Comparison of ENCODE assay signal across 9 cellular contexts in genomic region chr20:16434087-16434664, GRCh38.
DNase-seq lines count a peak whose midpoint lies in the region; ATAC-seq, FAIRE-seq and TF ChIP-seq lines count a peak whose summit lies in the region.
"Had no signal": no experiment of that assay in that cellular context is flagged by ENCODE, and none has a peak within 500 bp of the region (broad histone marks: within the 10 kb centered on the region; RNA-seq: fewer than 3 reads in every experiment).

No MANE protein-coding gene starts in this region.

- DNase-seq in NCI-H82 (lab: John Stamatoyannopoulos, UW) (peak; percentile 72), NCI-H82 treated with DMSO at 0.1 percent for 48 hours (lab: John Stamatoyannopoulos, UW; ENCODE audit: unreplicated experiment) (no peak), RCC 7860 (ENCODE audit: low spot score) (peak; percentile 6), iPS DF 4.7 (ENCODE audit: extremely low read depth, low spot score) (peak; percentile 30)
- DNase-seq in activated naive CD8-positive, alpha-beta T cell treated with anti-CD3 and anti-CD28 coated beads, Interleukin-2, amount 50 U/mL, for 16 hours (ENCODE audit: low read depth, low spot score): peak; percentile 0
- peak; percentile 48 to 51 for DNase-seq in stimulated activated CD4-positive, alpha-beta T cell treated with anti-CD3 and anti-CD28 coated beads, Interleukin-2, amount 100 ng/mL, for 48 hours

- no peak for FAIRE-seq in RCC 7860 (lab: Jason Lieb, UNC)
- FAIRE-seq: endometrium had no signal

- ATAC-seq in HG03103 (IDR thresholded peaks at IDR 0.05; ENCODE audit: low read depth, unreplicated experiment) (peak; percentile 74), GM18505 (IDR thresholded peaks at IDR 0.05; ENCODE audit: unreplicated experiment) (no peak)

- TF ChIP-seq POLR2A in GM18505 (IDR thresholded peaks at IDR 0.05; ENCODE audit: borderline replicate concordance, extremely low read depth, insufficient read depth, insufficient read length): no peak
